Comparison of ENCODE assay signal across 13 cellular contexts in genomic region chrX:134174273-134174660, GRCh38.
DNase-seq lines count a peak whose midpoint lies in the region; ATAC-seq and TF ChIP-seq lines count a peak whose summit lies in the region.
"Had no signal": no experiment of that assay in that cellular context is flagged by ENCODE, and none has a peak within 500 bp of the region (broad histone marks: within the 10 kb centered on the region; RNA-seq: fewer than 3 reads in every experiment).

No MANE protein-coding gene starts in this region.

- TF ChIP-seq CTCF in OCI-LY3 (IDR thresholded peaks at IDR 0.05; ENCODE audit: low read depth, low read length) (no peak), progenitor cell of endocrine pancreas (IDR thresholded peaks at IDR 0.05; ENCODE audit: unreplicated experiment) (no peak)

- no peak overlapping the region for H3K27ac Mint-ChIP-seq in progenitor cell of endocrine pancreas

- H3K4me1 Mint-ChIP-seq in activated T-cell treated with anti-CD3 and anti-CD28 coated beads, Interleukin-2, amount 50 U/mL, for 4 hours (ENCODE audit: low read depth), result peaks cover 14% of the 10 kb centered on the region
- H3K4me1 Mint-ChIP-seq in progenitor cell of endocrine pancreas (ENCODE audit: low read depth), result peaks cover 9% of the 10 kb centered on the region

- peak overlapping the region; percentile 83 for H3K4me3 Mint-ChIP-seq in activated T-cell treated with anti-CD3 and anti-CD28 coated beads, Interleukin-2, amount 50 U/mL, for 4 hours
- H3K4me3 Mint-ChIP-seq in progenitor cell of endocrine pancreas (ENCODE audit: low read depth), result peak overlapping the region; percentile 84

- peak overlapping the region; percentile 67 for H2AFZ ChIP-seq in OCI-LY3 (ENCODE audit: low read depth, low read length)

- H3K27ac ChIP-seq in OCI-LY3 (ENCODE audit: low read length), result peak overlapping the region; percentile 55
- no peak overlapping the region for H3K27ac ChIP-seq in iPS DF 6.9 (ENCODE audit: low read length)
- H3K27ac ChIP-seq: dorsolateral prefrontal cortex had no signal

- peak overlapping the region; percentile 92 for H3K9ac ChIP-seq in OCI-LY3 (ENCODE audit: low read length)

- H3K9me3 Mint-ChIP-seq in activated T-cell treated with anti-CD3 and anti-CD28 coated beads, Interleukin-2, amount 50 U/mL, for 4 hours, result no peaks in the 10 kb centered on the region
- H3K9me3 Mint-ChIP-seq in progenitor cell of endocrine pancreas (ENCODE audit: low read depth), result peaks cover 4% of the 10 kb centered on the region

- DNase-seq in activated T-cell treated with anti-CD3 and anti-CD28 coated beads, Interleukin-2, amount 50 U/mL, for 4 hours, result no peak
- DNase-seq in activated T-cell treated with anti-CD3 and anti-CD28 coated beads for 4 hours, result no peak
- DNase-seq in iPS DF 6.9 (ENCODE audit: low read depth, low spot score), result no peak
- DNase-seq in progenitor cell of endocrine pancreas (ENCODE audit: low spot score, unreplicated experiment), result no peak
- no peak for DNase-seq in NCI-H226
- DNase-seq: aorta; dorsolateral prefrontal cortex; NCI-H2081; NCI-H748 treated with DMSO at 0.1 percent for 48 hours; stimulated activated CD8-positive, alpha-beta memory T cell treated with anti-CD3 and anti-CD28 coated beads, Interleukin-4, amount 100 ng/mL, for 48 hours had no signal

- H3K36me3 ChIP-seq in OCI-LY3 (replicated peaks; ENCODE audit: low read depth, low read length) (peaks cover 12% of the 10 kb centered on the region), iPS DF 6.9 (ENCODE audit: control insufficient read depth, insufficient read depth, low read length) (peaks cover 6% of the 10 kb centered on the region; the same call in 1 of the 2 replicates)

- peaks cover 10% of the 10 kb centered on the region for H3K27me3 Mint-ChIP-seq in activated T-cell treated with anti-CD3 and anti-CD28 coated beads, Interleukin-2, amount 50 U/mL, for 4 hours (ENCODE audit: low read depth)
- peaks cover 3% of the 10 kb centered on the region for H3K27me3 Mint-ChIP-seq in progenitor cell of endocrine pancreas

- H3K27me3 ChIP-seq in OCI-LY3 (ENCODE audit: low read depth, low read length), result 0 out of 2 replicates have a peak, but pooled peaks cover 3% of the 10 kb centered on the region
- H3K27me3 ChIP-seq in iPS DF 6.9 (ENCODE audit: control insufficient read depth, insufficient read depth, low read length), result no peaks in the 10 kb centered on the region

- H3K4me3 ChIP-seq in OCI-LY3 (ENCODE audit: low read length) (peak overlapping the region; percentile 93), iPS DF 6.9 (ENCODE audit: low read length) (peak overlapping the region; percentile 65; the same call in 1 of the 2 replicates)

- H3K9me3 ChIP-seq in OCI-LY3 (ENCODE audit: insufficient read depth, low read length) (no peaks in the 10 kb centered on the region), iPS DF 6.9 (ENCODE audit: control insufficient read depth, insufficient read depth, low read length) (no peaks in the 10 kb centered on the region)

- WGBS in iPS DF 6.9 (ENCODE audit: insufficient coverage, insufficient read length), result no CpG with 5 or more reads among the region's 4 CpGs

- H3K36me3 Mint-ChIP-seq in activated T-cell treated with anti-CD3 and anti-CD28 coated beads, Interleukin-2, amount 50 U/mL, for 4 hours (ENCODE audit: insufficient read depth), result no peaks in the 10 kb centered on the region
- peaks cover 2% of the 10 kb centered on the region for H3K36me3 Mint-ChIP-seq in progenitor cell of endocrine pancreas (ENCODE audit: insufficient read depth)

- H3K4me2 ChIP-seq in OCI-LY3 (ENCODE audit: low read length), result peak overlapping the region; percentile 63

- H3K4me1 ChIP-seq in OCI-LY3 (ENCODE audit: low read length) (peaks cover 13% of the 10 kb centered on the region), iPS DF 6.9 (ENCODE audit: control insufficient read depth, insufficient read depth, low read length) (no peaks in the 10 kb centered on the region)

- ATAC-seq in activated T-cell treated with anti-CD3 and anti-CD28 coated beads, Interleukin-2, amount 50 U/mL, for 4 hours, result no peak
- no peak for ATAC-seq in HG03571 (IDR thresholded peaks at IDR 0.05; ENCODE audit: unreplicated experiment)
- no peak for ATAC-seq in GM21529 (IDR thresholded peaks at IDR 0.05; ENCODE audit: unreplicated experiment)

- H3K79me2 ChIP-seq in OCI-LY3 (ENCODE audit: low read length), result peaks cover 24% of the 10 kb centered on the region

- no peaks in the 10 kb centered on the region for H4K20me1 ChIP-seq in OCI-LY3 (ENCODE audit: insufficient read depth, low read length)
